ENCODE assay signal across 18 cellular contexts in genomic region chr19:852136-853013, GRCh38. TPM values are rescaled to one million over a fixed set of nuclear protein-coding genes. Genes with fewer than 3 reads are reported as not detected.
DNase-seq lines count a peak whose midpoint lies in the region; ATAC-seq, FAIRE-seq and TF ChIP-seq lines count a peak whose summit lies in the region.
"Had no signal": no experiment of that assay in that cellular context is flagged by ENCODE, and none has a peak within 500 bp of the region (broad histone marks: within the 10 kb centered on the region; RNA-seq: fewer than 3 reads in every experiment).

Gene ELANE, plus strand, starts transcription at chr19:852303. Its CDS starts 26 bp downstream, at chr19:852329.

- H2BK15ac ChIP-seq in IMR-90 (ENCODE audit: low read depth, low read length) = peak within 1 kb of the TSS; percentile 50; the same call in 1 of the 3 replicates

- CTCF ChIA-PET in IMR-90 (lab: Yijun Ruan, JAX) = no interaction called here
- CTCF ChIA-PET in Panc1 (lab: Charles Lee) = no interaction called here

- no peak within 1 kb of the TSS for H3K23ac ChIP-seq in IMR-90 (ENCODE audit: low read depth, low read length)

- H3K36me3 ChIP-seq in IMR-90 (ENCODE audit: control insufficient read depth, insufficient read depth, low read length) (no peaks in the 10 kb centered on the region), Panc1 (ENCODE audit: control insufficient read depth, insufficient read depth, low read length) (no peaks in the 10 kb centered on the region), kidney (ENCODE audit: control insufficient read depth in 1 of 2, insufficient read depth in 2 of 2, low read length in 2 of 2) (no peaks in the 10 kb centered on the region), subcutaneous abdominal adipose tissue (ENCODE audit: control insufficient read depth in 5 of 5, insufficient read depth in 5 of 5, low read length in 5 of 5) (no peaks in the 10 kb centered on the region)
- H3K36me3 ChIP-seq: BLaER1 had no signal

- in situ Hi-C loops in IMR-90 (cut with MboI; ENCODE audit: low sequenced_read_pairs) (no loop called here), Panc1 (cut with HindIII; ENCODE audit: low pct_unique_long_range_greater_than_20kb, low sequenced_read_pairs) (no loop called here)

- no peaks in the 10 kb centered on the region for H3K9me1 ChIP-seq in IMR-90 (ENCODE audit: insufficient read depth, low read length)

- H3K4me1 ChIP-seq in IMR-90 (ENCODE audit: control insufficient read depth, insufficient read depth, low read length) = peaks cover 6% of the 10 kb centered on the region
- peaks cover 11% of the 10 kb centered on the region for H3K4me1 ChIP-seq in Panc1 (ENCODE audit: control insufficient read depth, insufficient read depth, low read length)
- H3K4me1 ChIP-seq in kidney (ENCODE audit: control insufficient read depth in 1 of 2, insufficient read depth in 1 of 2, low read depth in 1 of 2, low read length in 2 of 2) = peaks cover 0 to 7% of the 10 kb centered on the region in 2 donors
- peaks cover 0 to 32% (median 22%) of the 10 kb centered on the region in 5 donors for H3K4me1 ChIP-seq in subcutaneous abdominal adipose tissue (ENCODE audit: control insufficient read depth in 5 of 5, insufficient read depth in 5 of 5, low read length in 5 of 5)

- no peak within 1 kb of the TSS; the same call in 1 of the 2 replicates for H3K18ac ChIP-seq in IMR-90 (ENCODE audit: low read depth, low read length)

- H3K4me3 ChIP-seq in IMR-90 (ENCODE audit: insufficient read depth, low read depth, low read length) = no peak within 1 kb of the TSS
- no peak within 1 kb of the TSS for H3K4me3 ChIP-seq in Panc1 (ENCODE audit: low read depth in 2 of 2, low read length in 2 of 2)
- H3K4me3 ChIP-seq in kidney (ENCODE audit: low read length in 2 of 2) = no peak within 1 kb of the TSS
- H3K4me3 ChIP-seq in subcutaneous abdominal adipose tissue (ENCODE audit: low read depth in 1 of 5, low read length in 5 of 5) = peak within 1 kb of the TSS in 1 of 5 donors; percentile 37
- H3K4me3 ChIP-seq: BLaER1 had no signal

- no peak for ATAC-seq in IMR-90 (ENCODE audit: low read depth)
- no peak for ATAC-seq in Panc1
- ATAC-seq in HG03097 (IDR thresholded peaks at IDR 0.05; ENCODE audit: low FRiP score, unreplicated experiment) = no peak

- H2BK20ac ChIP-seq in IMR-90 (ENCODE audit: low read depth, low read length) = no peak within 1 kb of the TSS

- H3K9me3 ChIP-seq in IMR-90 (ENCODE audit: control insufficient read depth, insufficient read depth, low read length) (no peaks in the 10 kb centered on the region), Panc1 (ENCODE audit: control insufficient read depth, insufficient read depth, low read depth, low read length) (no peaks in the 10 kb centered on the region), kidney (ENCODE audit: control insufficient read depth in 1 of 2, low read length in 2 of 2) (no peaks in the 10 kb centered on the region), subcutaneous abdominal adipose tissue (ENCODE audit: control insufficient read depth in 5 of 5, low read length in 5 of 5) (no peaks in the 10 kb centered on the region)
- H3K9me3 ChIP-seq: BLaER1 had no signal

- POLR2A ChIA-PET in IMR-90 (lab: Charles Lee; ENCODE audit: unreplicated experiment) (no interaction called here), Panc1 (lab: Charles Lee) (no interaction called here)

- H4K91ac ChIP-seq in IMR-90 (ENCODE audit: insufficient read depth, low read depth, low read length) = no peak within 1 kb of the TSS

- no peak for TF ChIP-seq CTCF in IMR-90 (conservative IDR thresholded peaks at IDR 0.05; ENCODE audit: low read depth, low read length)
- no peak for TF ChIP-seq CTCF in Panc1 (IDR thresholded peaks at IDR 0.05)
- no peak for TF ChIP-seq CTCF in kidney (IDR thresholded peaks at IDR 0.05; ENCODE audit: borderline replicate concordance, extremely low read depth, insufficient read depth)

- H3K27me3 ChIP-seq in IMR-90 (ENCODE audit: control insufficient read depth, insufficient read depth, low read length) (peaks cover 4% of the 10 kb centered on the region; the same call in 1 of the 2 replicates), Panc1 (ENCODE audit: control insufficient read depth, insufficient read depth, low read length) (no peaks in the 10 kb centered on the region), subcutaneous abdominal adipose tissue (ENCODE audit: control insufficient read depth in 5 of 5, insufficient read depth in 4 of 5, low read length in 5 of 5) (peaks cover 0 to 6% (median 0%) of the 10 kb centered on the region in 5 donors)

- DNase-seq in IMR-90 (no peak), Panc1 (ENCODE audit: low read depth, low spot score) (no peak), kidney (peak; percentile 75), islet precursor cell (no peak), 8988T (no peak)
- DNase-seq: activated CD8-positive, alpha-beta memory T cell treated with anti-CD3 and anti-CD28 coated beads, Interleukin-2, amount 50 U/mL, for 4 hours; central memory CD4-positive, alpha-beta T cell; DMS53; glutamatergic neuron; KBM-7; NCI-H1436 treated with DMSO at 0.1 percent for 48 hours; stimulated activated CD4-positive, alpha-beta T cell treated with anti-CD3 and anti-CD28 coated beads, Interleukin-4, amount 100 ng/mL, for 4 hours had no signal

- H3K27ac ChIP-seq in IMR-90 (ENCODE audit: insufficient read depth, low read length) = peak within 1 kb of the TSS; percentile 90; the same call in 1 of the 2 replicates
- peak within 1 kb of the TSS; percentile 55; the same call in 1 of the 2 replicates for H3K27ac ChIP-seq in Panc1 (ENCODE audit: low read length)
- H3K27ac ChIP-seq in kidney (ENCODE audit: low read depth in 2 of 2, low read length in 2 of 2) = peak within 1 kb of the TSS in 1 of 2 donors; percentile 80
- peak within 1 kb of the TSS; percentile 41 for H3K27ac ChIP-seq in subcutaneous abdominal adipose tissue (ENCODE audit: low read depth, low read length)
- H3K27ac ChIP-seq: BLaER1 had no signal

- no peaks in the 10 kb centered on the region for H4K20me1 ChIP-seq in IMR-90 (ENCODE audit: insufficient read depth, low read length)
- H4K20me1 ChIP-seq: BLaER1 had no signal

- H2BK5ac ChIP-seq in IMR-90 (ENCODE audit: low read depth, low read length, poor library complexity, severe bottlenecking) = no peak within 1 kb of the TSS

- no peak within 1 kb of the TSS; the same call in 1 of the 2 replicates for H3K4me2 ChIP-seq in IMR-90 (ENCODE audit: low read depth, low read length)
- H3K4me2 ChIP-seq: BLaER1 had no signal

- H4K8ac ChIP-seq in IMR-90 (ENCODE audit: low read depth in 2 of 2, low read length in 2 of 2) = peak within 1 kb of the TSS in 1 of 2 experiments; percentile 54; a peak in 1 of 4 replicates

- no peak within 1 kb of the TSS for H2AFZ ChIP-seq in IMR-90 (replicated peaks; ENCODE audit: low read length, poor library complexity)

- no peak within 1 kb of the TSS for H3K56ac ChIP-seq in IMR-90 (ENCODE audit: extremely low read depth, insufficient read depth, low read length)

- no peak within 1 kb of the TSS for H2BK120ac ChIP-seq in IMR-90 (ENCODE audit: low read depth, low read length)

- FAIRE-seq in kidney (lab: Jason Lieb, UNC) = no peak
- FAIRE-seq: endometrium had no signal

- no peak for TF ChIP-seq POLR2A in IMR-90 (IDR thresholded peaks at IDR 0.05; ENCODE audit: low read depth, low read length)

- 68% methylated on average over 8 of the region's 55 CpGs; no CpG with 5 or more reads in 1 of the 2 experiments for WGBS in IMR-90 (ENCODE audit: extremely low coverage in 2 of 2, insufficient read length in 1 of 2), 2 experiments

- no TSS peak for BruUV-seq in IMR-90 (replicated peaks; lab: Mats Ljungman, UMichigan)
- no TSS peak for BruUV-seq in Panc1 (replicated peaks; lab: Mats Ljungman, UMichigan)

- H3K79me1 ChIP-seq in IMR-90 (ENCODE audit: low read depth in 1 of 2, low read length in 2 of 2) = no peaks in the 10 kb centered on the region

- dilution Hi-C loops in IMR-90 (cut with HindIII; ENCODE audit: low sequenced_read_pairs, unreplicated experiment) = no loop called here

- H2AK9ac ChIP-seq in IMR-90 (replicated peaks; ENCODE audit: low read depth, low read length, poor library complexity) = no peak within 1 kb of the TSS

- intact Hi-C loops in IMR-90 (cut with micrococcal nuclease) = no loop called here
- intact Hi-C loops in Panc1 (cut with micrococcal nuclease; ENCODE audit: unreplicated experiment) = no loop called here
- intact Hi-C loops in kidney (cut with DNase I) = no loop called here

- no peak within 1 kb of the TSS for H3K14ac ChIP-seq in IMR-90 (replicated peaks; ENCODE audit: low read depth, low read length)

- H3K9ac ChIP-seq in IMR-90 (ENCODE audit: low read depth, low read length) = no peak within 1 kb of the TSS
- no peak within 1 kb of the TSS for H3K9ac ChIP-seq in kidney (ENCODE audit: low read length in 2 of 2)
- H3K9ac ChIP-seq in subcutaneous abdominal adipose tissue (ENCODE audit: low read length in 5 of 5) = peak within 1 kb of the TSS in 2 of 5 donors; percentile 53 to 69
- H3K9ac ChIP-seq: BLaER1 had no signal

- TF ChIP-seq RAD21 in IMR-90 (IDR thresholded peaks at IDR 0.05; ENCODE audit: low read length) = no peak

- H4K5ac ChIP-seq in IMR-90 (ENCODE audit: low read depth, low read length) = no peak within 1 kb of the TSS; the same call in 1 of the 2 replicates

- H2AK5ac ChIP-seq in IMR-90 (ENCODE audit: low read depth, low read length) = no peak within 1 kb of the TSS; the same call in 1 of the 2 replicates

- H3K4ac ChIP-seq in IMR-90 (ENCODE audit: low read depth, low read length) = no peak within 1 kb of the TSS

TF ChIP-seq in IMR-90, 13 proteins besides CTCF, POLR2A, EP300 and RAD21 (continues in another document):
- TF ChIP-seq BHLHE40 (IDR thresholded peaks at IDR 0.05; ENCODE audit: low read depth, low read length) (no peak), CHD1 (IDR thresholded peaks at IDR 0.05; ENCODE audit: low read depth, low read length) (no peak), MXI1 (IDR thresholded peaks at IDR 0.05; ENCODE audit: borderline replicate concordance, low read depth, low read length) (no peak), ELK1 (IDR thresholded peaks at IDR 0.05; ENCODE audit: borderline replicate concordance, low read depth, low read length) (no peak), RCOR1 (IDR thresholded peaks at IDR 0.05; ENCODE audit: insufficient replicate concordance, low read length) (no peak)

RNA-seq across cellular contexts. Expression of gene ELANE, which starts in this region (rescaled TPM):
- total RNA-seq in IMR-90 (2012; rRNA removed) (not detected in 2 replicates), Panc1 (2021; ENCODE audit: unreplicated experiment) (0.57 TPM), kidney (0.85 TPM)
- polyA plus RNA-seq in IMR-90 (2012; rRNA removed) (0.24 and 0.27 TPM in 2 replicates), kidney (ENCODE audit: insufficient read depth, low read depth, low replicate concordance) (not detected)
- 0.10 and 0.21 TPM in 2 replicates for polyA plus RNA-seq in IMR-90 (2012; cell fraction: cytosol; rRNA removed)
- polyA plus RNA-seq in IMR-90 (2012; cell fraction: nucleus; rRNA removed; ENCODE audit: low replicate concordance) = 1.5 and 1.6 TPM in 2 replicates
- polyA plus RNA-seq in Panc1 (2012; ENCODE audit: insufficient read length) = 0.40 TPM
- total RNA-seq: NCI-H460; T-helper 1 cell treated with Interleukin-12 subunit alpha and Interleukin-12 subunit beta and Interleukin-4 antibody, amounts not matched to agents 30 ng/mL and 1 ng/mL, for 36 hours had no signal

Comparison
In these comparisons a context has a peak if more than half of its experiments do, and no peak if none do; other contexts are left out.
1. Peak in DNase-seq in kidney; RNA of the gene not detected or under 1 TPM.